Comparison of ENCODE assay signal across 14 cellular contexts in the genomic region with DNA sequence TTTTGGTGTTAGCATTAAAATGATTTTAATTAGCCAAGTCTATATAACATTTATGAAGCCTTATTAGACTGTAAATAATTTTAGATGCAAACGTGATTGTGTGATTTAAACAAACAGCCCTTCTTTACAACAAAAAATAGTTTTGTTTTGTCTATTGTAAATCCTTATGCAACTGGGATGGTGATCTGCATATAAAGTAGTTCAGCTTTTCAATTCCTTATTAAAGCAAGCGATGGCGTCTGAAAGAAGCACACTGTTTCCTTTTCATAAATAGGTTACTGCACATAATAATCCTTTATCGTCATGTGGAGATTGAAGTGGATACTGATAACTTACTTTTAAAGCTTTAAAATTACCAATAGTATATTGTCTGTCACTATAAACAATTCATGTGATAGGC. TPM values are rescaled to one million over a fixed set of nuclear protein-coding genes. Genes with fewer than 3 reads are reported as not detected.
DNase-seq lines count a peak whose midpoint lies in the region; ATAC-seq and TF ChIP-seq lines count a peak whose summit lies in the region.
"Had no signal": no experiment of that assay in that cellular context is flagged by ENCODE, and none has a peak within 500 bp of the region (broad histone marks: within the 10 kb centered on the region; RNA-seq: fewer than 3 reads in every experiment).

No MANE protein-coding gene starts in this region.

- peaks cover 0 to 63% (median 9%) of the 10 kb centered on the region in 45 donors for H3K27me3 ChIP-seq in dorsolateral prefrontal cortex
- peaks cover 0 to 8% of the 10 kb centered on the region in 2 donors for H3K27me3 ChIP-seq in right lobe of liver
- peaks cover 2% of the 10 kb centered on the region for H3K27me3 ChIP-seq in transverse colon

- H3K36me3 ChIP-seq in right lobe of liver (no peaks in the 10 kb centered on the region), transverse colon (no peaks in the 10 kb centered on the region)

- peaks cover 27% of the 10 kb centered on the region for H3K27me3 Mint-ChIP-seq in activated T-cell treated with anti-CD3 and anti-CD28 coated beads, Interleukin-2, amount 50 U/mL, for 24 hours

- no peak for TF ChIP-seq CTCF in dorsolateral prefrontal cortex (IDR thresholded peaks at IDR 0.05 in 54 of 56, conservative IDR thresholded peaks at IDR 0.05 in 2 of 56; ENCODE audit: low read depth in 1 of 56, partially characterized antibody in 56 of 56)
- TF ChIP-seq CTCF in right lobe of liver (IDR thresholded peaks at IDR 0.05), result no peak
- TF ChIP-seq CTCF in transverse colon (IDR thresholded peaks at IDR 0.05), result no peak

- no peak for TF ChIP-seq EP300 in transverse colon (IDR thresholded peaks at IDR 0.05; ENCODE audit: low read depth)

- H3K27ac ChIP-seq in angular gyrus (ENCODE audit: low read depth, low read length) (peak overlapping the region; percentile 72), dorsolateral prefrontal cortex (peak overlapping the region in 56 of 59 donors; percentile 3 to 90 (median 73)), right lobe of liver (no peak overlapping the region), transverse colon (no peak overlapping the region)
- H3K27ac ChIP-seq: GM23248, HL-60 had no signal

- no peaks in the 10 kb centered on the region for H3K9me3 Mint-ChIP-seq in activated T-cell treated with anti-CD3 and anti-CD28 coated beads, Interleukin-2, amount 50 U/mL, for 24 hours

- intact Hi-C loops in dorsolateral prefrontal cortex (cut with DNase I), result loop anchor here in 1 of 2 donors (10.0 kb wide), 1 partner anchor 152 kb away; no protein-coding TSS in a partner anchor
- intact Hi-C loops in right lobe of liver (cut with DNase I), result no loop called here
- intact Hi-C loops in transverse colon (cut with DNase I; ENCODE audit: low total_unique reads), result no loop called here

- ATAC-seq in GM21390 (IDR thresholded peaks at IDR 0.05; ENCODE audit: unreplicated experiment) (no peak), right lobe of liver (no peak)
- ATAC-seq: CD8-positive, alpha-beta T cell; HCT116 had no signal

- H3K4me3 Mint-ChIP-seq in activated T-cell treated with anti-CD3 and anti-CD28 coated beads, Interleukin-2, amount 50 U/mL, for 24 hours, result no peak overlapping the region
- H3K4me3 Mint-ChIP-seq: CD14-positive monocyte; CD8-positive, alpha-beta T cell had no signal

- H3K9me3 ChIP-seq in right lobe of liver, result no peaks in the 10 kb centered on the region
- H3K9me3 ChIP-seq in transverse colon, result no peaks in the 10 kb centered on the region

- no peaks in the 10 kb centered on the region for H3K4me1 ChIP-seq in right lobe of liver
- H3K4me1 ChIP-seq in transverse colon, result no peaks in the 10 kb centered on the region

- H3K36me3 Mint-ChIP-seq in activated T-cell treated with anti-CD3 and anti-CD28 coated beads, Interleukin-2, amount 50 U/mL, for 24 hours (ENCODE audit: low read depth), result no peaks in the 10 kb centered on the region
- H3K36me3 Mint-ChIP-seq: CD14-positive monocyte; CD8-positive, alpha-beta T cell had no signal

- in situ Hi-C loops in transverse colon (cut with MboI; ENCODE audit: low pct_ligation_motif_present in 1 of 4, low pct_unique_long_range_greater_than_20kb in 1 of 4, low sequenced_read_pairs in 3 of 4), result no loop called here

- H3K27ac Mint-ChIP-seq in activated T-cell treated with anti-CD3 and anti-CD28 coated beads, Interleukin-2, amount 50 U/mL, for 24 hours, result no peak overlapping the region
- H3K27ac Mint-ChIP-seq: CD14-positive monocyte; CD8-positive, alpha-beta T cell had no signal

- H3K4me1 Mint-ChIP-seq in activated T-cell treated with anti-CD3 and anti-CD28 coated beads, Interleukin-2, amount 50 U/mL, for 24 hours (ENCODE audit: low read depth), result no peaks in the 10 kb centered on the region
- H3K4me1 Mint-ChIP-seq: CD14-positive monocyte had no signal

- WGBS in right lobe of liver (ENCODE audit: insufficient coverage, low coverage, low lambda C conversion rate, missing lambda C conversion rate), result 38% methylated on average over 4 of the region's 4 CpGs
- 65 to 80% methylated on average over 1 to 4 of the region's 4 CpGs for WGBS in transverse colon (ENCODE audit: low coverage in 1 of 2), 2 donors

- DNase-seq in dorsolateral prefrontal cortex (no peak), pons (ENCODE audit: low spot score) (peak; percentile 65), right lobe of liver (no peak), transverse colon (no peak)
- DNase-seq in activated T-cell treated with anti-CD3 and anti-CD28 coated beads, Interleukin-2, amount 50 U/mL, for 24 hours, result no peak
- DNase-seq: CD8-positive, alpha-beta T cell; COR-L47; GF-D8 had no signal

- TF ChIP-seq POLR2A in right lobe of liver (IDR thresholded peaks at IDR 0.05) (no peak), transverse colon (IDR thresholded peaks at IDR 0.05) (no peak)

- H3K4me3 ChIP-seq in dorsolateral prefrontal cortex (peak overlapping the region in 49 of 59 donors; percentile 1 to 72 (median 33)), right lobe of liver (no peak overlapping the region), transverse colon (no peak overlapping the region)
- H3K4me3 ChIP-seq: GM23248 had no signal

RNA-seq across cellular contexts. Expression of a gene that starts 8.8 kb away (rescaled TPM):
- 10 to 100 TPM; 16.2 to 37.4 (median 25.2) TPM for total RNA-seq in dorsolateral prefrontal cortex
- under 1 TPM in 5 of 6 experiments, not detected in 1; 0.04 to 0.23 (median 0.06) TPM for total RNA-seq in right lobe of liver
- total RNA-seq in transverse colon, result under 1 TPM in 3 of 4 donors, not detected in 1; 0.14 to 0.20 (median 0.16) TPM
- total RNA-seq: CD8-positive, alpha-beta T cell; GM23248 had no signal

Comparison
In these comparisons a context has a peak if more than half of its experiments do, and no peak if none do; other contexts are left out.
1. H3K27ac ChIP-seq: peak in angular gyrus (single experiment) and dorsolateral prefrontal cortex (56 of 59); none in right lobe of liver (0 of 3) and transverse colon (0 of 4).
2. H3K4me3 ChIP-seq: peak in dorsolateral prefrontal cortex (49 of 59); none in right lobe of liver (0 of 3) and transverse colon (0 of 4).
3. RNA of a gene that starts 8.8 kb away (total RNA-seq): 16.2 to 37.4 TPM in dorsolateral prefrontal cortex; 0.14 to 0.20 TPM in transverse colon and 0.04 to 0.23 TPM in right lobe of liver; every median in the first group is over 10 times any median in the second.